In genomic region chr2:68994864-68995263, GRCh38 we compare ENCODE assay signal across 20 cellular contexts. TPM values are rescaled to one million over a fixed set of nuclear protein-coding genes. Genes with fewer than 3 reads are reported as not detected.
A peak's percentile ranks its signal among the peaks of the same experiment; 100 is the strongest.
DNase-seq lines count a peak whose midpoint lies in the region; ATAC-seq, FAIRE-seq and TF ChIP-seq lines count a peak whose summit lies in the region.
"Had no signal": no experiment of that assay in that cellular context is flagged by ENCODE, and none has a peak within 500 bp of the region (broad histone marks: within the 10 kb centered on the region; RNA-seq: fewer than 3 reads in every experiment).

No MANE protein-coding gene starts in this region.

- no peaks in the 10 kb centered on the region for H3F3A ChIP-seq in neural progenitor cell (ENCODE audit: low read depth)

- H3K9me3 Mint-ChIP-seq in astrocyte (ENCODE audit: unreplicated experiment) (peaks cover 7% of the 10 kb centered on the region), neural progenitor cell (no peaks in the 10 kb centered on the region)
- H3K9me3 Mint-ChIP-seq: activated T-cell treated with anti-CD3 and anti-CD28 coated beads, Interleukin-2, amount 50 U/mL, for 4 hours; nephron; T-helper 1 cell treated with Interleukin-12 subunit alpha and Interleukin-12 subunit beta and Interleukin-4 antibody, amounts not matched to agents 30 μg/mL and 1 μg/mL, for 36 hours had no signal

- H3K27ac ChIP-seq in astrocyte (ENCODE audit: low read depth, low read length) (no peak overlapping the region), tibial nerve (no peak overlapping the region), neural progenitor cell (no peak overlapping the region)
- H3K27ac ChIP-seq: adrenal gland, dorsolateral prefrontal cortex, skin epidermis had no signal

- H3K36me3 ChIP-seq in astrocyte (ENCODE audit: insufficient read depth, low read length) (no peaks in the 10 kb centered on the region), tibial nerve (no peaks in the 10 kb centered on the region), neural progenitor cell (no peaks in the 10 kb centered on the region)
- H3K36me3 ChIP-seq: adrenal gland had no signal

- H3K9me3 ChIP-seq in astrocyte (ENCODE audit: insufficient read depth, low read depth, low read length) (no peaks in the 10 kb centered on the region), tibial nerve (no peaks in the 10 kb centered on the region), neural progenitor cell (ENCODE audit: low read depth) (no peaks in the 10 kb centered on the region)
- H3K9me3 ChIP-seq: adrenal gland, Caco-2 had no signal

- TF ChIP-seq POLR2A in H54 (IDR thresholded peaks at IDR 0.05; ENCODE audit: low read depth, low read length) = no peak
- TF ChIP-seq POLR2A in tibial nerve (IDR thresholded peaks at IDR 0.05) = no peak

- H4K20me1 ChIP-seq in astrocyte (ENCODE audit: insufficient read depth, low read length) (no peaks in the 10 kb centered on the region), neural progenitor cell (ENCODE audit: low read depth) (no peaks in the 10 kb centered on the region)

- H3K4me1 ChIP-seq in astrocyte (ENCODE audit: insufficient read depth, low read length) (peaks cover 4% of the 10 kb centered on the region), tibial nerve (peaks cover 0 to 31% (median 4%) of the 10 kb centered on the region in 4 donors), neural progenitor cell (no peaks in the 10 kb centered on the region)
- H3K4me1 ChIP-seq: adrenal gland, Caco-2 had no signal

- H2AFZ ChIP-seq in astrocyte (ENCODE audit: low read depth, low read length) (no peak overlapping the region), neural progenitor cell (replicated peaks) (no peak overlapping the region)

- H3K4me1 Mint-ChIP-seq in astrocyte (ENCODE audit: low read depth, unreplicated experiment) (peaks cover 3% of the 10 kb centered on the region), neural progenitor cell (no peaks in the 10 kb centered on the region)
- H3K4me1 Mint-ChIP-seq: activated CD4-positive, alpha-beta T cell treated with anti-CD3 and anti-CD28 coated beads for 36 hours; nephron had no signal

- TF ChIP-seq CTCF in astrocyte (IDR thresholded peaks at IDR 0.05; ENCODE audit: insufficient read depth, low read depth, low read length) = no peak
- no peak for TF ChIP-seq CTCF in tibial nerve (IDR thresholded peaks at IDR 0.05)
- TF ChIP-seq CTCF in neural progenitor cell (IDR thresholded peaks at IDR 0.05) = no peak

- H3K4me3 ChIP-seq in astrocyte (ENCODE audit: insufficient read depth, low read depth, low read length) (no peak overlapping the region), tibial nerve (no peak overlapping the region), neural progenitor cell (no peak overlapping the region)
- H3K4me3 ChIP-seq: adrenal gland, dorsolateral prefrontal cortex, skin epidermis had no signal

- peak overlapping the region; percentile 27 for H3K4me3 Mint-ChIP-seq in astrocyte (ENCODE audit: unreplicated experiment)
- H3K4me3 Mint-ChIP-seq in neural progenitor cell = no peak overlapping the region
- H3K4me3 Mint-ChIP-seq: activated CD4-positive, alpha-beta T cell treated with anti-CD3 and anti-CD28 coated beads for 36 hours; activated T-cell treated with anti-CD3 and anti-CD28 coated beads, Interleukin-2, amount 50 U/mL, for 4 hours; nephron; T-helper 1 cell treated with Interleukin-12 subunit alpha and Interleukin-12 subunit beta and Interleukin-4 antibody, amounts not matched to agents 30 μg/mL and 1 μg/mL, for 36 hours had no signal

- FAIRE-seq in H54 (lab: Jason Lieb, UNC) = peak; percentile 94
- FAIRE-seq in astrocyte (lab: Jason Lieb, UNC) = peak; percentile 82

- H3K27me3 Mint-ChIP-seq in astrocyte (ENCODE audit: low read depth, unreplicated experiment) = peaks cover 7% of the 10 kb centered on the region
- H3K27me3 Mint-ChIP-seq in neural progenitor cell (ENCODE audit: insufficient read depth, low read depth) = no peaks in the 10 kb centered on the region

- H3K4me2 ChIP-seq in astrocyte (ENCODE audit: low read length) (no peak overlapping the region), neural progenitor cell (no peak overlapping the region)

- H3K27ac Mint-ChIP-seq in astrocyte (ENCODE audit: unreplicated experiment) (no peak overlapping the region), neural progenitor cell (no peak overlapping the region)
- H3K27ac Mint-ChIP-seq: activated CD4-positive, alpha-beta T cell treated with anti-CD3 and anti-CD28 coated beads for 36 hours; nephron; T-helper 1 cell treated with Interleukin-12 subunit alpha and Interleukin-12 subunit beta and Interleukin-4 antibody, amounts not matched to agents 30 μg/mL and 1 μg/mL, for 36 hours had no signal

- intact Hi-C loops in left ventricle myocardium superior (cut with micrococcal nuclease) = no loop called here

- H3K79me2 ChIP-seq in astrocyte (ENCODE audit: insufficient read depth, low read length) (no peaks in the 10 kb centered on the region), neural progenitor cell (ENCODE audit: low read depth) (no peaks in the 10 kb centered on the region)

- H3K27me3 ChIP-seq in astrocyte (ENCODE audit: insufficient read depth, low read length) (peaks cover 2% of the 10 kb centered on the region), tibial nerve (no peaks in the 10 kb centered on the region), neural progenitor cell (no peaks in the 10 kb centered on the region)
- H3K27me3 ChIP-seq: adrenal gland, dorsolateral prefrontal cortex had no signal

- 22 to 26% methylated on average over 4 of the region's 4 CpGs for WGBS in tibial nerve, 2 donors

- H3K9ac ChIP-seq in astrocyte (ENCODE audit: low read length) (no peak overlapping the region), neural progenitor cell (no peak overlapping the region)

- peak; percentile 83 for ATAC-seq in left ventricle myocardium superior
- ATAC-seq: activated CD4-positive, alpha-beta T cell treated with anti-CD3 and anti-CD28 coated beads for 36 hours; activated T-cell treated with anti-CD3 and anti-CD28 coated beads, Interleukin-2, amount 50 U/mL, for 4 hours had no signal

- TF ChIP-seq EP300 in tibial nerve (IDR thresholded peaks at IDR 0.05) = no peak

- H3K36me3 Mint-ChIP-seq in astrocyte (ENCODE audit: low read depth, unreplicated experiment) (no peaks in the 10 kb centered on the region), neural progenitor cell (no peaks in the 10 kb centered on the region)

- peak; percentile 50 for DNase-seq in H54 (ENCODE audit: insufficient read length, low spot score)
- peak; percentile 93 for DNase-seq in astrocyte (ENCODE audit: low read depth)
- DNase-seq in left ventricle myocardium superior = peak; percentile 69
- peak; percentile 28 to 30 for DNase-seq in tibial nerve (ENCODE audit: low spot score in 2 of 2)
- DNase-seq in neural progenitor cell (ENCODE audit: low spot score) = no peak
- DNase-seq in iPS-NIHi11 (ENCODE audit: low spot score) = no peak
- no peak for DNase-seq in NCI-H2227 treated with DMSO at 0.1 percent for 48 hours (lab: John Stamatoyannopoulos, UW)
- DNase-seq: activated CD4-positive, alpha-beta T cell treated with anti-CD3 and anti-CD28 coated beads for 36 hours; activated T-cell treated with anti-CD3 and anti-CD28 coated beads, Interleukin-2, amount 50 U/mL, for 4 hours; Caco-2; dorsolateral prefrontal cortex; kidney glomerular epithelial cell; NCI-H345; OCI-M1 had no signal

RNA-seq across cellular contexts. Expression of gene ANTXR1, which starts 18.1 kb away (rescaled TPM):
- total RNA-seq in astrocyte = 67.8 and 71.7 TPM in 2 replicates
- total RNA-seq in left ventricle myocardium superior = 28.9 TPM
- total RNA-seq in tibial nerve = 10 to 100 TPM; 53.7 to 69.0 (median 59.3) TPM
- 6.5 and 6.7 TPM in 2 replicates for total RNA-seq in neural progenitor cell (ENCODE audit: low replicate concordance)

RNA-seq across cellular contexts. Expression of gene GKN1, which starts 20.4 kb away (rescaled TPM):
- not detected in 2 replicates for total RNA-seq in astrocyte
- total RNA-seq in left ventricle myocardium superior = not detected
- not detected for total RNA-seq in tibial nerve
- not detected in 2 replicates for total RNA-seq in neural progenitor cell (ENCODE audit: low replicate concordance)
- total RNA-seq: activated CD4-positive, alpha-beta T cell treated with anti-CD3 and anti-CD28 coated beads for 36 hours; activated T-cell treated with anti-CD3 and anti-CD28 coated beads, Interleukin-2, amount 50 U/mL, for 4 hours; Caco-2; dorsolateral prefrontal cortex; glomerular endothelial cell; subcutaneous adipose tissue had no signal

RNA-seq across cellular contexts. Expression of gene GKN2, which starts 42.2 kb away (rescaled TPM):
- total RNA-seq in astrocyte (not detected in 2 replicates), left ventricle myocardium superior (not detected), tibial nerve (not detected), neural progenitor cell (ENCODE audit: low replicate concordance) (not detected in 2 replicates)
- total RNA-seq: activated CD4-positive, alpha-beta T cell treated with anti-CD3 and anti-CD28 coated beads for 36 hours; activated T-cell treated with anti-CD3 and anti-CD28 coated beads, Interleukin-2, amount 50 U/mL, for 4 hours; Caco-2; dorsolateral prefrontal cortex; glomerular endothelial cell; subcutaneous adipose tissue had no signal

Comparison
In these comparisons a context has a peak if more than half of its experiments do, and no peak if none do; other contexts are left out.
1. DNase-seq: peak in H54 (single experiment), astrocyte (single experiment), left ventricle myocardium superior (single experiment) and tibial nerve (2 of 2); none in neural progenitor cell (single experiment), iPS-NIHi11 (single experiment) and NCI-H2227 treated with DMSO at 0.1 percent for 48 hours (single experiment).